Comparison of ENCODE assay signal across 15 cellular contexts in genomic region chr6:6556162-6556737, GRCh38. TPM values are rescaled to one million over a fixed set of nuclear protein-coding genes. Genes with fewer than 3 reads are reported as not detected.
DNase-seq lines count a peak whose midpoint lies in the region; ATAC-seq and TF ChIP-seq lines count a peak whose summit lies in the region.
"Had no signal": no experiment of that assay in that cellular context is flagged by ENCODE, and none has a peak within 500 bp of the region (broad histone marks: within the 10 kb centered on the region; RNA-seq: fewer than 3 reads in every experiment).

No MANE protein-coding gene starts in this region.

- TF ChIP-seq CTCF in CD14-positive monocyte (IDR thresholded peaks at IDR 0.05) = no peak
- no peak for TF ChIP-seq CTCF in HL-60 (IDR thresholded peaks at IDR 0.05; ENCODE audit: insufficient read depth, low read length)
- no peak for TF ChIP-seq CTCF in left lung (IDR thresholded peaks at IDR 0.05)
- no peak for TF ChIP-seq CTCF in Calu3 (IDR thresholded peaks at IDR 0.05; ENCODE audit: unreplicated experiment)

- H3K4me3 Mint-ChIP-seq in CD14-positive monocyte = peak overlapping the region in 1 of 2 donors; percentile 72
- no peak overlapping the region for H3K4me3 Mint-ChIP-seq in Calu3 (ENCODE audit: low read depth, unreplicated experiment)
- H3K4me3 Mint-ChIP-seq: neural progenitor cell had no signal

- H3K4me1 ChIP-seq in adipocyte (ENCODE audit: control insufficient read depth, insufficient read depth, low read length) = peaks cover 26% of the 10 kb centered on the region
- H3K4me1 ChIP-seq in left lung = peaks cover 0 to 11% of the 10 kb centered on the region in 2 donors
- no peaks in the 10 kb centered on the region for H3K4me1 ChIP-seq in HAP-1
- H3K4me1 ChIP-seq: Caco-2, colonic mucosa, neural progenitor cell, right lobe of liver had no signal

- H3K9ac ChIP-seq in adipocyte (ENCODE audit: low read length) = peak overlapping the region; percentile 16
- H3K9ac ChIP-seq: neural progenitor cell had no signal

- H3K27me3 ChIP-seq in HL-60 (ENCODE audit: insufficient read depth, poor library complexity, severe bottlenecking) = no peaks in the 10 kb centered on the region
- H3K27me3 ChIP-seq in adipocyte (replicated peaks; ENCODE audit: control insufficient read depth, insufficient read depth, low read length) = peaks cover 19% of the 10 kb centered on the region
- H3K27me3 ChIP-seq in left lung = peaks cover 0 to 4% of the 10 kb centered on the region in 2 donors
- peaks cover 6% of the 10 kb centered on the region; the same call in 1 of the 2 replicates for H3K27me3 ChIP-seq in HAP-1 (ENCODE audit: low read depth)
- H3K27me3 ChIP-seq: colonic mucosa, heart left ventricle, neural progenitor cell, right lobe of liver had no signal

- no peaks in the 10 kb centered on the region for H3K36me3 Mint-ChIP-seq in CD14-positive monocyte
- H3K36me3 Mint-ChIP-seq in Calu3 (ENCODE audit: insufficient read depth, unreplicated experiment) = no peaks in the 10 kb centered on the region
- H3K36me3 Mint-ChIP-seq: neural progenitor cell had no signal

- H3K4me3 ChIP-seq in HL-60 (replicated peaks; ENCODE audit: insufficient read depth, low read length) (no peak overlapping the region), adipocyte (ENCODE audit: low read length) (peak overlapping the region; percentile 39), left lung (no peak overlapping the region), HAP-1 (no peak overlapping the region)
- H3K4me3 ChIP-seq: colonic mucosa, heart left ventricle, neural progenitor cell, right lobe of liver had no signal

- in situ Hi-C loops in HAP-1 (cut with MboI; ENCODE audit: low sequenced_read_pairs) = no loop called here

- intact Hi-C loops in CD14-positive monocyte (cut with micrococcal nuclease) = no loop called here
- intact Hi-C loops in left lung (cut with DNase I) = no loop called here
- intact Hi-C loops in Calu3 (cut with micrococcal nuclease; ENCODE audit: unreplicated experiment) = no loop called here

- ATAC-seq in left lung = peak; percentile 58
- ATAC-seq in stimulated activated naive CD8-positive, alpha-beta T cell treated with anti-CD3 and anti-CD28 coated beads, Interleukin-15, Interleukin-2, amounts not matched to agents 100 U/mL and 50 U/mL, for 24 hours = no peak

- peaks cover 0 to 2% (median 0%) of the 10 kb centered on the region in 7 donors for H3K9me3 Mint-ChIP-seq in CD14-positive monocyte
- H3K9me3 Mint-ChIP-seq in Calu3 (ENCODE audit: low read depth, unreplicated experiment) = no peaks in the 10 kb centered on the region
- H3K9me3 Mint-ChIP-seq: neural progenitor cell had no signal

- BruUV-seq in Calu3 (replicated peaks; lab: Mats Ljungman, UMichigan) = no TSS peak

- DNase-seq in CD14-positive monocyte (ENCODE audit: low spot score) = no peak
- DNase-seq in HL-60 (ENCODE audit: low read depth in 1 of 2, low spot score in 1 of 2) = peak in 1 of 2 experiments; percentile 57
- peak; percentile 7 for DNase-seq in adipocyte (ENCODE audit: low read depth)
- DNase-seq in left lung = peak in 1 of 2 donors; percentile 43
- no peak for DNase-seq in HAP-1 (ENCODE audit: low spot score in 2 of 2)
- DNase-seq in Calu3 = no peak
- DNase-seq in stimulated activated naive CD8-positive, alpha-beta T cell treated with anti-CD3 and anti-CD28 coated beads, Interleukin-15, Interleukin-2, amounts not matched to agents 100 U/mL and 50 U/mL, for 24 hours = no peak
- no peak for DNase-seq in GM19240 (ENCODE audit: insufficient read length, low spot score)

- H3K27ac ChIP-seq in HL-60 (replicated peaks) = peak overlapping the region; percentile 60; the same call in 1 of the 2 replicates
- H3K27ac ChIP-seq in left lung = no peak overlapping the region
- H3K27ac ChIP-seq: colonic mucosa, heart left ventricle, neural progenitor cell, right lobe of liver had no signal

- H3K9me3 ChIP-seq in adipocyte (ENCODE audit: control insufficient read depth, low read length) = no peaks in the 10 kb centered on the region
- no peaks in the 10 kb centered on the region for H3K9me3 ChIP-seq in left lung
- no peaks in the 10 kb centered on the region for H3K9me3 ChIP-seq in HAP-1
- H3K9me3 ChIP-seq: Caco-2, colonic mucosa, heart left ventricle, right lobe of liver had no signal

- H3K4me1 Mint-ChIP-seq in CD14-positive monocyte (peaks cover 19% of the 10 kb centered on the region), Calu3 (ENCODE audit: low read depth, unreplicated experiment) (no peaks in the 10 kb centered on the region)

- CTCF ChIA-PET in Calu3 (lab: Charles Lee) = interaction anchor here (1.2 kb wide), 1 partner anchor 9 kb away, joined by 4 read pairs; no protein-coding TSS in a partner anchor

- H3K27me3 Mint-ChIP-seq in CD14-positive monocyte (ENCODE audit: low read depth in 3 of 3) = peaks cover 0 to 6% (median 4%) of the 10 kb centered on the region in 3 donors
- peaks cover 76% of the 10 kb centered on the region for H3K27me3 Mint-ChIP-seq in Calu3 (ENCODE audit: unreplicated experiment)

- H3K27ac Mint-ChIP-seq in CD14-positive monocyte (peak overlapping the region in 4 of 7 donors; percentile 38 to 71 (median 59)), Calu3 (ENCODE audit: unreplicated experiment) (no peak overlapping the region)
- H3K27ac Mint-ChIP-seq: neural progenitor cell had no signal

- no peaks in the 10 kb centered on the region for H3K36me3 ChIP-seq in adipocyte (ENCODE audit: control insufficient read depth, insufficient read depth, low read length, severe bottlenecking)
- H3K36me3 ChIP-seq in left lung = no peaks in the 10 kb centered on the region
- no peaks in the 10 kb centered on the region for H3K36me3 ChIP-seq in HAP-1 (replicated peaks)
- H3K36me3 ChIP-seq: colonic mucosa, heart left ventricle, neural progenitor cell, right lobe of liver had no signal

RNA-seq across cellular contexts. Expression of gene LY86, which starts 32.3 kb away (rescaled TPM):
- polyA plus RNA-seq in CD14-positive monocyte = 100 to 1,000 TPM; 454 to 609 TPM
- total RNA-seq in left lung (10 to 100 TPM; 10.9 to 11.1 TPM), Calu3 (2022) (not detected in 2 replicates)
- total RNA-seq: Caco-2, H4 had no signal
- polyA plus RNA-seq: keratinocyte had no signal

Comparison
In these comparisons a context has a peak if more than half of its experiments do, and no peak if none do; other contexts are left out.
1. RNA of gene LY86, which starts 32.3 kb away (total RNA-seq): 10.9 to 11.1 TPM in left lung; not detected in Calu3; every median in the first group is over 10 times any median in the second.